ENCODE assay signal across 8 cellular contexts in genomic region chr19:17346109-17346671, GRCh38. TPM values are rescaled to one million over a fixed set of nuclear protein-coding genes. Genes with fewer than 3 reads are reported as not detected.
DNase-seq lines count a peak whose midpoint lies in the region; ATAC-seq and TF ChIP-seq lines count a peak whose summit lies in the region.

No MANE protein-coding gene starts in this region.

- DNase-seq in AG09309 (ENCODE audit: low read depth) (no peak), NCI-H2227 (lab: John Stamatoyannopoulos, UW; ENCODE audit: unreplicated experiment) (peak; percentile 77), cerebellum (ENCODE audit: low spot score) (peak; percentile 84), lower leg skin (ENCODE audit: low spot score in 2 of 2) (peak; percentile 68 to 96)
- peak; percentile 76 to 79 for DNase-seq in activated CD4-positive, alpha-beta T cell treated with anti-CD3 and anti-CD28 coated beads for 24 hours (ENCODE audit: low read depth in 2 of 2)
- peak in 2 of 3 donors; percentile 59 to 79 for DNase-seq in stimulated activated CD4-positive, alpha-beta T cell treated with anti-CD3 and anti-CD28 coated beads, TNF-alpha, amount 100 ng/mL, for 1 hour (ENCODE audit: low read depth in 3 of 3, low spot score in 1 of 3)

- TF ChIP-seq CTCF in AG09309 (IDR thresholded peaks at IDR 0.05; ENCODE audit: control insufficient read depth, insufficient read depth, low read depth, low read length, missing control alignments) (peak; percentile 91), lower leg skin (IDR thresholded peaks at IDR 0.05) (peak in 1 of 3 donors; percentile 86)

- no peak for TF ChIP-seq POLR2A in lower leg skin (IDR thresholded peaks at IDR 0.05)

- intact Hi-C loops in lower leg skin (cut with DNase I; ENCODE audit: low total_unique reads), result no loop called here

- peak; percentile 34 for ATAC-seq in GM18520 (IDR thresholded peaks at IDR 0.05; ENCODE audit: unreplicated experiment)
- ATAC-seq in GM21619 (IDR thresholded peaks at IDR 0.05; ENCODE audit: unreplicated experiment), result no peak

- 13 to 18% methylated on average over 24 of the region's 24 CpGs for WGBS in lower leg skin, 2 donors

- no peak overlapping the region for H3K4me3 ChIP-seq in AG09309 (ENCODE audit: control insufficient read depth, low read depth, low read length)
- H3K4me3 ChIP-seq in lower leg skin (ENCODE audit: low read depth, poor library complexity, severe bottlenecking), result no peak overlapping the region

RNA-seq across cellular contexts. Expression of gene GTPBP3, which starts 8.8 kb away (rescaled TPM):
- total RNA-seq in cerebellum (13.2 TPM), lower leg skin (10 to 100 TPM; 30.6 to 36.8 (median 35.0) TPM)

RNA-seq across cellular contexts. Expression of gene ANO8, which starts 11.5 kb away (rescaled TPM):
- 21.7 TPM for total RNA-seq in cerebellum
- total RNA-seq in lower leg skin, result 10 to 100 TPM; 31.1 to 56.8 (median 46.9) TPM

RNA-seq across cellular contexts. Expression of gene PLVAP, which starts 31.0 kb away (rescaled TPM):
- total RNA-seq in cerebellum (1.6 TPM), lower leg skin (10 to 100 TPM; 11.7 to 96.5 (median 50.2) TPM)

RNA-seq across cellular contexts. Expression of gene DDA1, which starts 36.8 kb away (rescaled TPM):
- total RNA-seq in cerebellum (8.9 TPM), lower leg skin (10 to 100 TPM; 16.4 to 30.7 (median 26.3) TPM)

RNA-seq across cellular contexts. Expression of gene MRPL34, which starts 40.5 kb away (rescaled TPM):
- total RNA-seq in cerebellum, result 9.3 TPM
- 100 to 1,000 TPM in 3 of 4 donors, 10 to 100 TPM in 1; 88.4 to 228 (median 131) TPM for total RNA-seq in lower leg skin
